Comparison of ENCODE assay signal across 8 cellular contexts in the genomic region with DNA sequence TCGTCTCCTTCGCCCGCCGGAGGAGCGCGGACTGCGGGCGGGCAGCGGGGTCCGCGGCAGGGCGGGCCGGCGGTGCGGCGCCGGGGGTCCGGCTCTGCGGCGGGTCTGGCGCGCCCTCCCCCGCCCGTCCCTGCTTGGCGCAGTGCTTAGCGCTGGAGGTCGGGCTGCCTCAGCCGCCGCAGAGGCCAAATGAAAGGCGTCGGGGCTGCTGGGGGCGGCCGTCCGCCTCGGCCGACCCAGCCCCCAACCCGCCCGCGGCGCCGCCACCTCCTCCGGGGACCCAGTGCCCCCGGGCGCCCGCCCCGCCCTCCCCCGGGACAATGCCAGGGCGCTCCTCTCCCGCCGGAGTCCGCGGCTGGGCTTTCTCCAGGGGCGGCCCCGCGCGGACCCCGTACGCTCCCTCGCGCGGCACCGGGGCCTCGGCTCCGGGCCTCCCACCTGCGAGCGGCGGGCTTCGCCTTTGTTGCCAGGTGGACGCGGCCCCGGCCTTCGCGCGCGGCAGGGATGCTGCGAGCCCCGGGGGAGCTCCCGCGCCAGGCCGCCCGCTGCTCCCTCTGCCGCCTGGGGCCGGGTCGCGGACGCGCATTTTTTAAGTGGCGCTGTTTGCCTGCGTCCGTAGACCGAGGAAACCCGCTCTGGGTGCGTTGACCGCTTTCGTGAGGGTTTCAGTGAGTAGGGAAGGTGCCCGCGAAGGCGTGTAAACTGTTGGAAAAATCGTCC. TPM values are rescaled to one million over a fixed set of nuclear protein-coding genes. Genes with fewer than 3 reads are reported as not detected.
DNase-seq lines count a peak whose midpoint lies in the region; ATAC-seq, FAIRE-seq and TF ChIP-seq lines count a peak whose summit lies in the region.

No MANE protein-coding gene starts in this region.

- CTCF ChIA-PET in HEK293 (lab: Yijun Ruan, JAX) = interaction anchor here (1.4 to 1.7 kb wide), 2 partner anchors 61 to 78 kb away, joined by 5 to 7 read pairs; no protein-coding TSS in a partner anchor

- no peaks in the 10 kb centered on the region for H3K36me3 ChIP-seq in HEK293 (ENCODE audit: control insufficient read depth in 2 of 2, insufficient read depth in 1 of 2, low read length in 2 of 2)
- H3K36me3 ChIP-seq in muscle layer of colon (ENCODE audit: insufficient read depth, low read length) = no peaks in the 10 kb centered on the region

- peak; percentile 31; the same call in 1 of the 2 replicates for TF ChIP-seq CTCF in HEK293 (tag by site-specific recombination; IDR thresholded peaks at IDR 0.05)

- peak overlapping the region; percentile 91 for H3K27ac ChIP-seq in HEK293 (ENCODE audit: extremely low read depth, low read depth, low read length)
- H3K27ac ChIP-seq in muscle layer of colon (ENCODE audit: low read depth, low read length) = peak overlapping the region; percentile 98

- POLR2A ChIA-PET in HEK293 (lab: Yijun Ruan, JAX) = interaction anchor here (1.0 to 2.9 kb wide), 7 partner anchors 33 to 78 kb away, joined by 3 to 15 read pairs (median 5); a partner anchor contains a TSS

- H3K4me3 ChIP-seq in HEK293 (ENCODE audit: low read depth, low read length) = peak overlapping the region; percentile 93
- peak overlapping the region; percentile 60 to 75 for H3K4me3 ChIP-seq in muscle layer of colon (ENCODE audit: low read depth in 1 of 2, low read length in 2 of 2)

- TF ChIP-seq POLR2A in GM12891 (IDR thresholded peaks at IDR 0.05; ENCODE audit: low read depth, low read length) (no peak), erythroblast (IDR thresholded peaks at IDR 0.05; ENCODE audit: low read length) (peak; percentile 40)

- DNase-seq in GM12891 (ENCODE audit: insufficient read length, low spot score) (peak; percentile 38), NCI-H1092 treated with DMSO at 0.1 percent for 48 hours (lab: John Stamatoyannopoulos, UW) (peak; percentile 44), activated T-cell treated with anti-CD3 and anti-CD28 coated beads for 24 hours (ENCODE audit: low read depth) (peak; percentile 29), erythroblast (lab: John Stamatoyannopoulos, UW) (peak; percentile 66 to 79), NCI-H446 (lab: John Stamatoyannopoulos, UW) (no peak)
- peak; percentile 59 for DNase-seq in stimulated activated naive CD8-positive, alpha-beta T cell treated with anti-CD3 and anti-CD28 coated beads, Interleukin-15, Interleukin-2, amounts not matched to agents 100 U/mL and 50 U/mL, for 24 hours

- no peak overlapping the region for H3K9ac ChIP-seq in muscle layer of colon (ENCODE audit: low read length)

- H3K9me3 ChIP-seq in HEK293 (ENCODE audit: control insufficient read depth, insufficient read depth, low read depth, low read length) (no peaks in the 10 kb centered on the region), muscle layer of colon (ENCODE audit: low read length) (no peaks in the 10 kb centered on the region)

- H3K27me3 ChIP-seq in muscle layer of colon (ENCODE audit: control insufficient read depth in 1 of 2, insufficient read depth in 2 of 2, low read length in 2 of 2) = no peaks in the 10 kb centered on the region

- ATAC-seq in stimulated activated naive CD8-positive, alpha-beta T cell treated with anti-CD3 and anti-CD28 coated beads, Interleukin-15, Interleukin-2, amounts not matched to agents 100 U/mL and 50 U/mL, for 24 hours = peak; percentile 16

- H3K4me1 ChIP-seq in HEK293 (ENCODE audit: control insufficient read depth, insufficient read depth, low read length) (no peaks in the 10 kb centered on the region), muscle layer of colon (ENCODE audit: insufficient read depth, low read length) (peaks cover 21% of the 10 kb centered on the region)

- no peak for FAIRE-seq in GM12891 (lab: Jason Lieb, UNC)

TF ChIP-seq in GM12891, 5 proteins besides CTCF, POLR2A, EP300 and RAD21:
- no peak for TF ChIP-seq POU2F2 (IDR thresholded peaks at IDR 0.05; ENCODE audit: low read depth, low read length)
- TF ChIP-seq SPI1 (IDR thresholded peaks at IDR 0.05; ENCODE audit: low read depth, low read length) = no peak
- TF ChIP-seq PAX5 (IDR thresholded peaks at IDR 0.05; ENCODE audit: insufficient read depth, low read length, severe bottlenecking) = no peak
- no peak for TF ChIP-seq TAF1 (IDR thresholded peaks at IDR 0.05; ENCODE audit: low read depth, low read length)
- no peak for TF ChIP-seq POLR2AphosphoS5 (IDR thresholded peaks at IDR 0.05; ENCODE audit: low read depth, low read length)

TF ChIP-seq in HEK293, 187 proteins besides CTCF, POLR2A, EP300 and RAD21:
- 0 out of 2 replicates have a peak, but pooled peaks have one; percentile 13 for TF ChIP-seq GLIS2 (tag by site-specific recombination; IDR thresholded peaks at IDR 0.05)
- TF ChIP-seq, protein P1, sequence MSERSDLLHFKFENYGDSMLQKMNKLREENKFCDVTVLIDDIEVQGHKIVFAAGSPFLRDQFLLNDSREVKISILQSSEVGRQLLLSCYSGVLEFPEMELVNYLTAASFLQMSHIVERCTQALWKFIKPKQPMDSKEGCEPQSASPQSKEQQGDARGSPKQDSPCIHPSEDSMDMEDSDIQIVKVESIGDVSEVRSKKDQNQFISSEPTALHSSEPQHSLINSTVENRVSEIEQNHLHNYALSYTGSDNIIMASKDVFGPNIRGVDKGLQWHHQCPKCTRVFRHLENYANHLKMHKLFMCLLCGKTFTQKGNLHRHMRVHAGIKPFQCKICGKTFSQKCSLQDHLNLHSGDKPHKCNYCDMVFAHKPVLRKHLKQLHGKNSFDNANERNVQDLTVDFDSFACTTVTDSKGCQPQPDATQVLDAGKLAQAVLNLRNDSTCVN (tag by site-specific recombination; optimal IDR thresholded peaks at IDR 0.05) = peak; percentile 69
- 0 out of 2 replicates have a peak, but pooled peaks have one; percentile 20 for TF ChIP-seq ZEB2 (tag by site-specific recombination; IDR thresholded peaks at IDR 0.05)
- TF ChIP-seq ZNF529 (tag by site-specific recombination; IDR thresholded peaks at IDR 0.05; ENCODE audit: insufficient replicate concordance) = no peak
- TF ChIP-seq ZNF175 (tag by site-specific recombination; IDR thresholded peaks at IDR 0.05) = no peak
- TF ChIP-seq ZIC2 (tag by site-specific recombination; IDR thresholded peaks at IDR 0.05) = peak; percentile 48
- peak; percentile 22; the same call in 1 of the 2 replicates for TF ChIP-seq GLIS1 (tag by site-specific recombination; IDR thresholded peaks at IDR 0.05)
- TF ChIP-seq ZNF76 (tag by site-specific recombination; IDR thresholded peaks at IDR 0.05; ENCODE audit: borderline replicate concordance, low read depth) = 0 out of 2 replicates have a peak, but pooled peaks have one; percentile 1
- no peak for TF ChIP-seq ZNF777 (tag by site-specific recombination; IDR thresholded peaks at IDR 0.05; ENCODE audit: borderline replicate concordance)

RNA-seq across cellular contexts. Expression of a gene that starts 0.6 kb away (rescaled TPM):
- 5.1 TPM for polyA plus RNA-seq in GM12891 (2012; ENCODE audit: low read depth, missing spikeins)

Comparison
In these comparisons a context has a peak if more than half of its experiments do, and no peak if none do; other contexts are left out.
1. DNase-seq: peak in GM12891 (single experiment), NCI-H1092 treated with DMSO at 0.1 percent for 48 hours (single experiment), activated T-cell treated with anti-CD3 and anti-CD28 coated beads for 24 hours (single experiment), erythroblast (2 of 2) and stimulated activated naive CD8-positive, alpha-beta T cell treated with anti-CD3 and anti-CD28 coated beads, Interleukin-15, Interleukin-2, amounts not matched to agents 100 U/mL and 50 U/mL, for 24 hours (single experiment); none in NCI-H446 (0 of 2).